Comparison of ENCODE assay signal across 18 cellular contexts in the genomic region with DNA sequence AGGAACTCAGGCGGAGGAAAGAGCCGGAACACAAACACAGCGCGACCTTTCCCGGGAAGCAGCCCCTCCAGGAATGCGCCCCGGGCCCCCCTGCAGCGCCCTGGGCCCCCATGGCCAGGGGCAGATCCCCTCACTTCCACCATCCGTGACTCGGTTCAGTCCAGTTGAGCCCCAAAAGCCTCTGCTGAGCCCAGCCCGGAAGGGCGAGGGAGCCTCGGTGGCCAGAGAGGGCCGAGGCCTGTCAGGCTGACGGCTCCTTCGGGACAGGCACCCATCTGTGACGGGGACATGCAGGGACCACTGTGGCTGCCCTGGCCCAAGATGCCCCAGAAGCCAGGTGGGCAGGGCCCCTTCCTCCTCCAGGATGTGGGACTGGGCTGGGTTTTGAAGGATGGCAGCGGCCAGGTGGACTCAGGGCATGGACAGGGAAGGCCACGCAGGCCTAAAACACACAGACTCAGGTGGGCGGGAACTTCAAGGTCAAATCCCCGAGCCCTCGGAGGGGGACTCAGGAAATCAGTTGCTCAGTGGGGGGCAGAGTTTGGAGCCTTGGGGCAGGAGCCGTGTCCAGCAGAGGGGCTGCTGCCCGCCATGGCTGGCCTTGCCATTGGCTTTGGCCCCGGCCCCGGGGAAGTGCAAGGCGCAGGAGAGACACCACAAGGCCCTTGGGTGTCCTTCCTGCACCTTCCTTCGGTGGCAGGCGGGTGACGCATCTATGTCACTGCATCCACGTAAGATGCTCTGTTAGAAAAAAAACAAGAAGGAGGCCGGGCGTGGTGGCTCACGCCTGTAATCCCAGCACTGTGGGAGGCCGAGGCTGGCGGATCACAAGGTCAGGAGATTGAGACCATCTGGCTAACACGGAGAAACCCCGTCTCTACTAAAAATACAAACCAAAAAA. TPM values are rescaled to one million over a fixed set of nuclear protein-coding genes. Genes with fewer than 3 reads are reported as not detected.
DNase-seq lines count a peak whose midpoint lies in the region; ATAC-seq and TF ChIP-seq lines count a peak whose summit lies in the region.
"Had no signal": no experiment of that assay in that cellular context is flagged by ENCODE, and none has a peak within 500 bp of the region (broad histone marks: within the 10 kb centered on the region; RNA-seq: fewer than 3 reads in every experiment).

No MANE protein-coding gene starts in this region.

- peak; percentile 9 for DNase-seq in activated CD8-positive, alpha-beta T cell treated with anti-CD3 and anti-CD28 coated beads, Interleukin-2, amount 10 ng/mL, durations not matched to agents 7 days and 5 days
- no peak for DNase-seq in activated CD8-positive, alpha-beta T cell treated with anti-CD3 and anti-CD28 coated beads for 36 hours
- no peak for DNase-seq in activated naive CD8-positive, alpha-beta T cell treated with anti-CD3 and anti-CD28 coated beads, Interleukin-2, amount 50 U/mL, for 24 hours
- DNase-seq in activated naive CD8-positive, alpha-beta T cell treated with anti-CD3 and anti-CD28 coated beads for 36 hours = no peak
- DNase-seq in mesenteric fat pad (ENCODE audit: low spot score) (peak; percentile 84), type B pancreatic cell (ENCODE audit: extremely low spot score, unreplicated experiment) (peak; percentile 56), iPS-NIHi7 (ENCODE audit: extremely low spot score) (no peak)
- DNase-seq: CD4-positive, CD25-positive, alpha-beta regulatory T cell; CD8-positive, alpha-beta T cell; DMS153; DND-41; GM23248; H7; HCEC 1CT had no signal

- no peak overlapping the region for H3K27ac Mint-ChIP-seq in activated CD8-positive, alpha-beta T cell treated with anti-CD3 and anti-CD28 coated beads, Interleukin-2, amount 10 ng/mL, durations not matched to agents 7 days and 5 days
- no peak overlapping the region for H3K27ac Mint-ChIP-seq in activated CD8-positive, alpha-beta T cell treated with anti-CD3 and anti-CD28 coated beads for 36 hours
- no peak overlapping the region for H3K27ac Mint-ChIP-seq in activated naive CD8-positive, alpha-beta T cell treated with anti-CD3 and anti-CD28 coated beads, Interleukin-2, amount 50 U/mL, for 24 hours
- H3K27ac Mint-ChIP-seq in activated naive CD8-positive, alpha-beta T cell treated with anti-CD3 and anti-CD28 coated beads for 36 hours = no peak overlapping the region
- H3K27ac Mint-ChIP-seq in type B pancreatic cell = no peak overlapping the region
- H3K27ac Mint-ChIP-seq: B cell; CD8-positive, alpha-beta T cell had no signal

- H3K27me3 Mint-ChIP-seq in activated CD8-positive, alpha-beta T cell treated with anti-CD3 and anti-CD28 coated beads, Interleukin-2, amount 10 ng/mL, durations not matched to agents 7 days and 5 days (ENCODE audit: low read depth) = peaks cover 5% of the 10 kb centered on the region
- H3K27me3 Mint-ChIP-seq in activated CD8-positive, alpha-beta T cell treated with anti-CD3 and anti-CD28 coated beads for 36 hours = peaks cover 8% of the 10 kb centered on the region
- peaks cover 6% of the 10 kb centered on the region for H3K27me3 Mint-ChIP-seq in activated naive CD8-positive, alpha-beta T cell treated with anti-CD3 and anti-CD28 coated beads, Interleukin-2, amount 50 U/mL, for 24 hours
- H3K27me3 Mint-ChIP-seq in activated naive CD8-positive, alpha-beta T cell treated with anti-CD3 and anti-CD28 coated beads for 36 hours = peaks cover 17% of the 10 kb centered on the region
- H3K27me3 Mint-ChIP-seq in type B pancreatic cell = peaks cover 20% of the 10 kb centered on the region

- POLR2A ChIA-PET in activated CD8-positive, alpha-beta T cell treated with anti-CD3 and anti-CD28 coated beads, Interleukin-2, amount 10 ng/mL, durations not matched to agents 7 days and 5 days (lab: Charles Lee) = no interaction called here
- POLR2A ChIA-PET in activated CD8-positive, alpha-beta T cell treated with anti-CD3 and anti-CD28 coated beads for 36 hours (lab: Charles Lee) = no interaction called here

- ATAC-seq in activated CD8-positive, alpha-beta T cell treated with anti-CD3 and anti-CD28 coated beads, Interleukin-2, amount 10 ng/mL, durations not matched to agents 7 days and 5 days = no peak
- no peak for ATAC-seq in activated CD8-positive, alpha-beta T cell treated with anti-CD3 and anti-CD28 coated beads for 36 hours
- peak; percentile 15 for ATAC-seq in activated naive CD8-positive, alpha-beta T cell treated with anti-CD3 and anti-CD28 coated beads, Interleukin-2, amount 50 U/mL, for 24 hours
- no peak for ATAC-seq in GM21381 (IDR thresholded peaks at IDR 0.05; ENCODE audit: unreplicated experiment)
- ATAC-seq: CD8-positive, alpha-beta T cell had no signal

- no peaks in the 10 kb centered on the region for H3K36me3 Mint-ChIP-seq in activated CD8-positive, alpha-beta T cell treated with anti-CD3 and anti-CD28 coated beads, Interleukin-2, amount 10 ng/mL, durations not matched to agents 7 days and 5 days (ENCODE audit: low read depth)
- H3K36me3 Mint-ChIP-seq in activated CD8-positive, alpha-beta T cell treated with anti-CD3 and anti-CD28 coated beads for 36 hours (ENCODE audit: low read depth) = no peaks in the 10 kb centered on the region
- H3K36me3 Mint-ChIP-seq in activated naive CD8-positive, alpha-beta T cell treated with anti-CD3 and anti-CD28 coated beads, Interleukin-2, amount 50 U/mL, for 24 hours (ENCODE audit: low read depth) = no peaks in the 10 kb centered on the region
- H3K36me3 Mint-ChIP-seq in activated naive CD8-positive, alpha-beta T cell treated with anti-CD3 and anti-CD28 coated beads for 36 hours = no peaks in the 10 kb centered on the region
- H3K36me3 Mint-ChIP-seq in type B pancreatic cell = no peaks in the 10 kb centered on the region
- H3K36me3 Mint-ChIP-seq: CD8-positive, alpha-beta T cell had no signal

- H3K9me3 Mint-ChIP-seq in activated CD8-positive, alpha-beta T cell treated with anti-CD3 and anti-CD28 coated beads, Interleukin-2, amount 10 ng/mL, durations not matched to agents 7 days and 5 days (ENCODE audit: insufficient read depth) = no peaks in the 10 kb centered on the region
- no peaks in the 10 kb centered on the region for H3K9me3 Mint-ChIP-seq in activated CD8-positive, alpha-beta T cell treated with anti-CD3 and anti-CD28 coated beads for 36 hours
- H3K9me3 Mint-ChIP-seq in activated naive CD8-positive, alpha-beta T cell treated with anti-CD3 and anti-CD28 coated beads, Interleukin-2, amount 50 U/mL, for 24 hours = no peaks in the 10 kb centered on the region
- no peaks in the 10 kb centered on the region for H3K9me3 Mint-ChIP-seq in activated naive CD8-positive, alpha-beta T cell treated with anti-CD3 and anti-CD28 coated beads for 36 hours
- H3K9me3 Mint-ChIP-seq in type B pancreatic cell = peaks cover 6% of the 10 kb centered on the region
- H3K9me3 Mint-ChIP-seq: CD8-positive, alpha-beta T cell had no signal

- intact Hi-C loops in activated CD8-positive, alpha-beta T cell treated with anti-CD3 and anti-CD28 coated beads for 36 hours (cut with micrococcal nuclease) = no loop called here

- H3K4me1 Mint-ChIP-seq in activated CD8-positive, alpha-beta T cell treated with anti-CD3 and anti-CD28 coated beads, Interleukin-2, amount 10 ng/mL, durations not matched to agents 7 days and 5 days (ENCODE audit: low read depth) = no peaks in the 10 kb centered on the region
- no peaks in the 10 kb centered on the region for H3K4me1 Mint-ChIP-seq in activated CD8-positive, alpha-beta T cell treated with anti-CD3 and anti-CD28 coated beads for 36 hours (ENCODE audit: low read depth)
- no peaks in the 10 kb centered on the region for H3K4me1 Mint-ChIP-seq in activated naive CD8-positive, alpha-beta T cell treated with anti-CD3 and anti-CD28 coated beads, Interleukin-2, amount 50 U/mL, for 24 hours
- H3K4me1 Mint-ChIP-seq in activated naive CD8-positive, alpha-beta T cell treated with anti-CD3 and anti-CD28 coated beads for 36 hours = no peaks in the 10 kb centered on the region
- no peaks in the 10 kb centered on the region for H3K4me1 Mint-ChIP-seq in type B pancreatic cell (ENCODE audit: unreplicated experiment)
- H3K4me1 Mint-ChIP-seq: B cell; CD4-positive, CD25-positive, alpha-beta regulatory T cell had no signal

- CTCF ChIA-PET in activated CD8-positive, alpha-beta T cell treated with anti-CD3 and anti-CD28 coated beads, Interleukin-2, amount 10 ng/mL, durations not matched to agents 7 days and 5 days (lab: Charles Lee) = no interaction called here
- CTCF ChIA-PET in activated CD8-positive, alpha-beta T cell treated with anti-CD3 and anti-CD28 coated beads for 36 hours (lab: Charles Lee) = no interaction called here

- no peak overlapping the region for H3K4me3 Mint-ChIP-seq in activated CD8-positive, alpha-beta T cell treated with anti-CD3 and anti-CD28 coated beads, Interleukin-2, amount 10 ng/mL, durations not matched to agents 7 days and 5 days
- H3K4me3 Mint-ChIP-seq in activated CD8-positive, alpha-beta T cell treated with anti-CD3 and anti-CD28 coated beads for 36 hours = no peak overlapping the region
- H3K4me3 Mint-ChIP-seq in activated naive CD8-positive, alpha-beta T cell treated with anti-CD3 and anti-CD28 coated beads, Interleukin-2, amount 50 U/mL, for 24 hours = no peak overlapping the region
- no peak overlapping the region for H3K4me3 Mint-ChIP-seq in activated naive CD8-positive, alpha-beta T cell treated with anti-CD3 and anti-CD28 coated beads for 36 hours
- no peak overlapping the region for H3K4me3 Mint-ChIP-seq in type B pancreatic cell
- H3K4me3 Mint-ChIP-seq: B cell; CD4-positive, CD25-positive, alpha-beta regulatory T cell; CD8-positive, alpha-beta T cell had no signal

- no peak for TF ChIP-seq CTCF in activated CD8-positive, alpha-beta T cell treated with anti-CD3 and anti-CD28 coated beads for 36 hours (IDR thresholded peaks at IDR 0.05)
- no peak for TF ChIP-seq CTCF in type B pancreatic cell (conservative IDR thresholded peaks at IDR 0.05)

RNA-seq across cellular contexts. Expression of a gene that starts 29.7 kb away (rescaled TPM):
- not detected for total RNA-seq in activated CD8-positive, alpha-beta T cell treated with anti-CD3 and anti-CD28 coated beads, Interleukin-2, amount 10 ng/mL, durations not matched to agents 7 days and 5 days
- total RNA-seq in activated CD8-positive, alpha-beta T cell treated with anti-CD3 and anti-CD28 coated beads for 36 hours = not detected
- not detected for total RNA-seq in activated naive CD8-positive, alpha-beta T cell treated with anti-CD3 and anti-CD28 coated beads for 36 hours
- total RNA-seq in mesenteric fat pad (2.3 TPM), type B pancreatic cell (ENCODE audit: low replicate concordance) (3.7 and 5.6 TPM in 2 replicates)
- total RNA-seq: B cell; Caco-2; CD8-positive, alpha-beta T cell; GM23248; H1; H7 had no signal

RNA-seq across cellular contexts. Expression of a gene that starts 31.3 kb away (rescaled TPM):
- total RNA-seq in activated CD8-positive, alpha-beta T cell treated with anti-CD3 and anti-CD28 coated beads, Interleukin-2, amount 10 ng/mL, durations not matched to agents 7 days and 5 days = 10 to 100 TPM; 20.1 to 21.4 TPM
- total RNA-seq in activated CD8-positive, alpha-beta T cell treated with anti-CD3 and anti-CD28 coated beads for 36 hours = 10 to 100 TPM; 24.9 to 28.3 TPM
- 10 to 100 TPM; 31.8 to 33.0 TPM for total RNA-seq in activated naive CD8-positive, alpha-beta T cell treated with anti-CD3 and anti-CD28 coated beads for 36 hours
- total RNA-seq in mesenteric fat pad (15.8 TPM), type B pancreatic cell (ENCODE audit: low replicate concordance) (24.9 and 26.5 TPM in 2 replicates)

RNA-seq across cellular contexts. Expression of a gene that starts 43.2 kb away (rescaled TPM):
- 10 to 100 TPM; 29.1 to 29.6 TPM for total RNA-seq in activated CD8-positive, alpha-beta T cell treated with anti-CD3 and anti-CD28 coated beads, Interleukin-2, amount 10 ng/mL, durations not matched to agents 7 days and 5 days
- total RNA-seq in activated CD8-positive, alpha-beta T cell treated with anti-CD3 and anti-CD28 coated beads for 36 hours = 10 to 100 TPM; 23.4 to 29.0 TPM
- 10 to 100 TPM; 42.3 to 45.2 TPM for total RNA-seq in activated naive CD8-positive, alpha-beta T cell treated with anti-CD3 and anti-CD28 coated beads for 36 hours
- total RNA-seq in mesenteric fat pad (25.6 TPM), type B pancreatic cell (ENCODE audit: low replicate concordance) (34.0 and 38.2 TPM in 2 replicates)

RNA-seq across cellular contexts. Expression of a gene that starts 43.3 kb away (rescaled TPM):
- total RNA-seq in activated CD8-positive, alpha-beta T cell treated with anti-CD3 and anti-CD28 coated beads, Interleukin-2, amount 10 ng/mL, durations not matched to agents 7 days and 5 days = 1,000 to 10,000 TPM; 1,894 to 1,933 TPM
- 1,000 to 10,000 TPM; 3,479 to 3,507 TPM for total RNA-seq in activated CD8-positive, alpha-beta T cell treated with anti-CD3 and anti-CD28 coated beads for 36 hours
- 1,000 to 10,000 TPM; 3,142 to 3,195 TPM for total RNA-seq in activated naive CD8-positive, alpha-beta T cell treated with anti-CD3 and anti-CD28 coated beads for 36 hours
- total RNA-seq in mesenteric fat pad = 1,535 TPM
- total RNA-seq in type B pancreatic cell (ENCODE audit: low replicate concordance) = 2,442 and 2,715 TPM in 2 replicates

RNA-seq across cellular contexts. Expression of a gene that starts 51.6 kb away (rescaled TPM):
- 10 to 100 TPM; 37.4 to 39.1 TPM for total RNA-seq in activated CD8-positive, alpha-beta T cell treated with anti-CD3 and anti-CD28 coated beads, Interleukin-2, amount 10 ng/mL, durations not matched to agents 7 days and 5 days
- 10 to 100 TPM; 22.1 to 25.3 TPM for total RNA-seq in activated CD8-positive, alpha-beta T cell treated with anti-CD3 and anti-CD28 coated beads for 36 hours
- total RNA-seq in activated naive CD8-positive, alpha-beta T cell treated with anti-CD3 and anti-CD28 coated beads for 36 hours = 10 to 100 TPM; 25.4 to 26.6 TPM
- total RNA-seq in mesenteric fat pad (30.8 TPM), type B pancreatic cell (ENCODE audit: low replicate concordance) (40.8 and 46.9 TPM in 2 replicates)

Comparison
In these comparisons a context has a peak if more than half of its experiments do, and no peak if none do; other contexts are left out.
1. DNase-seq: peak in activated CD8-positive, alpha-beta T cell treated with anti-CD3 and anti-CD28 coated beads, Interleukin-2, amount 10 ng/mL, durations not matched to agents 7 days and 5 days (single experiment), mesenteric fat pad (single experiment) and type B pancreatic cell (single experiment); none in activated CD8-positive, alpha-beta T cell treated with anti-CD3 and anti-CD28 coated beads for 36 hours (single experiment), activated naive CD8-positive, alpha-beta T cell treated with anti-CD3 and anti-CD28 coated beads, Interleukin-2, amount 50 U/mL, for 24 hours (single experiment), activated naive CD8-positive, alpha-beta T cell treated with anti-CD3 and anti-CD28 coated beads for 36 hours (single experiment) and iPS-NIHi7 (single experiment).